In the genomic region with DNA sequence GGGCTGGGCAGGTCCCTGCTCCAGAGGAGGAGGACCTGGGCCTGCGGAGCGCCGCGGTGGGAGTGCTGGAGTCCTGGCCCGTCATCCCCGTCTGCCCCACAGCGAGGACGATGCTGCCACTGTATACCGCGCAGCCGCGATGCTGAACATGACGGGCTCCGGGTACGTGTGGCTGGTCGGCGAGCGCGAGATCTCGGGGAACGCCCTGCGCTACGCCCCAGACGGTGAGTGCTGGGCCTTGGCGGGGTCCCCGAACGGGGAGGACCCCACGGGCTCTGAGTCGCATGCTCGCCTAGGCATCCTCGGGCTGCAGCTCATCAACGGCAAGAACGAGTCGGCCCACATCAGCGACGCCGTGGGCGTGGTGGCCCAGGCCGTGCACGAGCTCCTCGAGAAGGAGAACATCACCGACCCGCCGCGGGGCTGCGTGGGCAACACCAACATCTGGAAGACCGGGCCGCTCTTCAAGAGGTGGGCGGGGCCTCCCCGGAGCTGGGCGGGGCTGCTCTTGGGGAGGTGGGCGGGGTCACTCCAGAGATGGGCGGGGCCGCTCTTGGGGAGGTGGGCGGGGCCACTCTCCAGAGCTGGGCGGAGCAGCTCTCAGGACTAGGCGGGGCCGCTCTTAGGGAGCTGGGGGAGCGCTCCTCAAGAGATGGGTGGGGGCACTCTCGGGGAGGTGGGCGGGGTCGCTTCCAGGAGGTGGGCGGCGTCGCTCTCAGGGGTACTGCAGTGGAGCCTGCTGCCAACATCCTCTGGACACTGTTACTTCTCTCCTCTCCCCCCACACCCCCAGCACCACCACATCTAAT, we compare ENCODE assay signal across 9 cellular contexts. TPM values are rescaled to one million over a fixed set of nuclear protein-coding genes. Genes with fewer than 3 reads are reported as not detected.
A peak's percentile ranks its signal among the peaks of the same experiment; 100 is the strongest.
DNase-seq lines count a peak whose midpoint lies in the region; ATAC-seq, FAIRE-seq and TF ChIP-seq lines count a peak whose summit lies in the region.
"Had no signal": no experiment of that assay in that cellular context is flagged by ENCODE, and none has a peak within 500 bp of the region (broad histone marks: within the 10 kb centered on the region; RNA-seq: fewer than 3 reads in every experiment).

No MANE protein-coding gene starts in this region.

- no peaks in the 10 kb centered on the region for H3K36me3 Mint-ChIP-seq in activated naive CD4-positive, alpha-beta T cell treated with anti-CD3 and anti-CD28 coated beads for 36 hours (ENCODE audit: low read depth)

- FAIRE-seq in D721Med (lab: Jason Lieb, UNC), result no peak

- DNase-seq in COLO668 (lab: John Stamatoyannopoulos, UW; ENCODE audit: unreplicated experiment) (peak; percentile 52), NCI-H774 (lab: John Stamatoyannopoulos, UW) (peak; percentile 15), D721Med (ENCODE audit: insufficient read length, low spot score) (no peak), OCI-M2 (lab: John Stamatoyannopoulos, UW; ENCODE audit: unreplicated experiment) (no peak)
- DNase-seq in activated naive CD4-positive, alpha-beta T cell treated with anti-CD3 and anti-CD28 coated beads for 36 hours, result peak; percentile 49
- DNase-seq in stimulated activated CD8-positive, alpha-beta memory T cell treated with anti-CD3 and anti-CD28 coated beads, Interleukin-2, amount 100 ng/mL, for 48 hours (ENCODE audit: low read depth in 2 of 2), result peak; percentile 50 to 58

- CTCF ChIA-PET in activated naive CD4-positive, alpha-beta T cell treated with anti-CD3 and anti-CD28 coated beads for 36 hours (lab: Charles Lee), result interaction anchor here (1.4 kb wide), 1 partner anchor 38 kb away, joined by 4 read pairs; no protein-coding TSS in a partner anchor

- no peak for TF ChIP-seq CTCF in D721Med (IDR thresholded peaks at IDR 0.05; ENCODE audit: insufficient read depth, missing control alignments)

- H3K4me3 ChIP-seq in iPS-18c (ENCODE audit: insufficient read depth, low read depth, low read length), result peak overlapping the region; percentile 50

- peaks cover 39% of the 10 kb centered on the region for H3K27me3 Mint-ChIP-seq in activated naive CD4-positive, alpha-beta T cell treated with anti-CD3 and anti-CD28 coated beads for 36 hours (ENCODE audit: low read depth)

- H3K4me1 Mint-ChIP-seq in activated naive CD4-positive, alpha-beta T cell treated with anti-CD3 and anti-CD28 coated beads for 36 hours (ENCODE audit: low read depth), result peaks cover 4% of the 10 kb centered on the region

- no peak overlapping the region for H3K27ac Mint-ChIP-seq in activated naive CD4-positive, alpha-beta T cell treated with anti-CD3 and anti-CD28 coated beads for 36 hours

- peak overlapping the region; percentile 42 for H3K4me3 Mint-ChIP-seq in activated naive CD4-positive, alpha-beta T cell treated with anti-CD3 and anti-CD28 coated beads for 36 hours

- intact Hi-C loops in activated naive CD4-positive, alpha-beta T cell treated with anti-CD3 and anti-CD28 coated beads for 36 hours (cut with micrococcal nuclease), result loop anchor here (2.0 kb wide), 1 partner anchor 16 kb away; a partner anchor contains a TSS

- no peak for ATAC-seq in HG03135 (IDR thresholded peaks at IDR 0.05; ENCODE audit: unreplicated experiment)

- H3K9me3 Mint-ChIP-seq in activated naive CD4-positive, alpha-beta T cell treated with anti-CD3 and anti-CD28 coated beads for 36 hours, result no peaks in the 10 kb centered on the region

- H3K9me3 ChIP-seq in iPS-18c (ENCODE audit: control insufficient read depth, insufficient read depth, low read length), result no peaks in the 10 kb centered on the region
- H3K9me3 ChIP-seq: neutrophil had no signal

RNA-seq across cellular contexts. Expression of a gene that starts 13.1 kb away (rescaled TPM):
- not detected for total RNA-seq in activated naive CD4-positive, alpha-beta T cell treated with anti-CD3 and anti-CD28 coated beads for 36 hours

RNA-seq across cellular contexts. Expression of a gene that starts 15.1 kb away (rescaled TPM):
- total RNA-seq in activated naive CD4-positive, alpha-beta T cell treated with anti-CD3 and anti-CD28 coated beads for 36 hours, result not detected

RNA-seq across cellular contexts. Expression of a gene that starts 17.8 kb away (rescaled TPM):
- total RNA-seq in activated naive CD4-positive, alpha-beta T cell treated with anti-CD3 and anti-CD28 coated beads for 36 hours, result under 1 TPM in 1 of 2 experiments, not detected in 1; 0.35 TPM

RNA-seq across cellular contexts. Expression of a gene that starts 31.6 kb away (rescaled TPM):
- total RNA-seq in activated naive CD4-positive, alpha-beta T cell treated with anti-CD3 and anti-CD28 coated beads for 36 hours, result 10 to 100 TPM; 34.8 to 36.6 TPM

RNA-seq across cellular contexts. Expression of a gene that starts 31.7 kb away (rescaled TPM):
- total RNA-seq in activated naive CD4-positive, alpha-beta T cell treated with anti-CD3 and anti-CD28 coated beads for 36 hours, result 10 to 100 TPM; 48.2 to 49.9 TPM

Comparison
In these comparisons a context has a peak if more than half of its experiments do, and no peak if none do; other contexts are left out.
1. DNase-seq: peak in COLO668 (single experiment), NCI-H774 (single experiment), activated naive CD4-positive, alpha-beta T cell treated with anti-CD3 and anti-CD28 coated beads for 36 hours (single experiment) and stimulated activated CD8-positive, alpha-beta memory T cell treated with anti-CD3 and anti-CD28 coated beads, Interleukin-2, amount 100 ng/mL, for 48 hours (2 of 2); none in D721Med (single experiment) and OCI-M2 (single experiment).